Comparison of ENCODE assay signal across 1 cellular context in genomic region chr9:95507456-95508241, GRCh38.
TF ChIP-seq lines count a peak whose summit lies in the region.

No MANE protein-coding gene starts in this region.

TF ChIP-seq in HepG2, 621 proteins besides CTCF, POLR2A, EP300 and RAD21 (continued from another document and continues in another):
- TF ChIP-seq FOXK2 (IDR thresholded peaks at IDR 0.05) (no peak), ZMAT3 (CRISPR knock-in tag; conservative IDR thresholded peaks at IDR 0.05) (no peak), ETV5 (CRISPR knock-in tag; IDR thresholded peaks at IDR 0.05; ENCODE audit: borderline replicate concordance) (0 out of 2 replicates have a peak, but pooled peaks have one; percentile 34), ISX (CRISPR knock-in tag; conservative IDR thresholded peaks at IDR 0.05) (no peak), TEAD3 (CRISPR knock-in tag; optimal IDR thresholded peaks at IDR 0.05; ENCODE audit: borderline replicate concordance) (peak; percentile 63), SRY (CRISPR knock-in tag; IDR thresholded peaks at IDR 0.05) (0 out of 2 replicates have a peak, but pooled peaks have one; percentile 7), KDM6A (CRISPR knock-in tag; IDR thresholded peaks at IDR 0.05; ENCODE audit: low read depth) (no peak), TFDP2 (CRISPR knock-in tag; IDR thresholded peaks at IDR 0.05) (no peak), CSRNP2 (CRISPR knock-in tag; conservative IDR thresholded peaks at IDR 0.05; ENCODE audit: low read depth) (no peak), ZNF24 (IDR thresholded peaks at IDR 0.05) (no peak), SRSF9 (IDR thresholded peaks at IDR 0.05; ENCODE audit: borderline replicate concordance, insufficient read depth, low read depth, low read length, poor library complexity, severe bottlenecking) (no peak), HBP1 (CRISPR knock-in tag; IDR thresholded peaks at IDR 0.05; ENCODE audit: low read depth) (no peak), FOSL2 (CRISPR knock-in tag; IDR thresholded peaks at IDR 0.05) (no peak), MXD1 (CRISPR knock-in tag; IDR thresholded peaks at IDR 0.05) (0 out of 2 replicates have a peak, but pooled peaks have one; percentile 6), ZNF451 (CRISPR knock-in tag; IDR thresholded peaks at IDR 0.05) (peak; percentile 38; the same call in 1 of the 2 replicates), ZNF329 (CRISPR knock-in tag; IDR thresholded peaks at IDR 0.05; ENCODE audit: low read depth) (no peak), RERE (CRISPR knock-in tag; IDR thresholded peaks at IDR 0.05; ENCODE audit: low read depth) (no peak), ZNF749 (CRISPR knock-in tag; IDR thresholded peaks at IDR 0.05; ENCODE audit: borderline replicate concordance) (no peak), ZNF788 (CRISPR knock-in tag; IDR thresholded peaks at IDR 0.05; ENCODE audit: borderline replicate concordance) (peak; percentile 29; the same call in 1 of the 2 replicates), ISL2 (CRISPR knock-in tag; IDR thresholded peaks at IDR 0.05) (peak; percentile 21; the same call in 1 of the 2 replicates), ZNF232 (CRISPR knock-in tag; IDR thresholded peaks at IDR 0.05; ENCODE audit: borderline replicate concordance) (no peak), ZNF564 (CRISPR knock-in tag; IDR thresholded peaks at IDR 0.05) (no peak), TBP (CRISPR knock-in tag; IDR thresholded peaks at IDR 0.05) (no peak), POLR2AphosphoS5 (IDR thresholded peaks at IDR 0.05; ENCODE audit: low read depth, low read length) (peak; percentile 48), ATF7-NPFF (CRISPR knock-in tag; IDR thresholded peaks at IDR 0.05; ENCODE audit: low read depth) (no peak), HHEX (CRISPR knock-in tag; IDR thresholded peaks at IDR 0.05) (no peak), SALL1 (CRISPR knock-in tag; IDR thresholded peaks at IDR 0.05) (no peak), ELF3 (CRISPR knock-in tag; IDR thresholded peaks at IDR 0.05) (no peak), HOMEZ (CRISPR knock-in tag; IDR thresholded peaks at IDR 0.05; ENCODE audit: low read depth) (no peak), TAF15 (IDR thresholded peaks at IDR 0.05; ENCODE audit: low read depth, low read length, poor library complexity, severe bottlenecking) (no peak), TAF1 (CRISPR knock-in tag; IDR thresholded peaks at IDR 0.05) (peak; percentile 14; the same call in 1 of the 2 replicates), CHCHD3 (CRISPR knock-in tag; IDR thresholded peaks at IDR 0.05) (no peak), ZBTB3 (CRISPR knock-in tag; IDR thresholded peaks at IDR 0.05; ENCODE audit: borderline replicate concordance, low read depth) (no peak), ZNF83 (CRISPR knock-in tag; IDR thresholded peaks at IDR 0.05; ENCODE audit: borderline replicate concordance) (no peak), ZNF800 (CRISPR knock-in tag; IDR thresholded peaks at IDR 0.05) (0 out of 2 replicates have a peak, but pooled peaks have one; percentile 30), HDAC1 (CRISPR knock-in tag; IDR thresholded peaks at IDR 0.05) (peak; percentile 76), DZIP1 (CRISPR knock-in tag; IDR thresholded peaks at IDR 0.05) (no peak), DMAP1 (CRISPR knock-in tag; IDR thresholded peaks at IDR 0.05) (no peak), ZNF251 (CRISPR knock-in tag; IDR thresholded peaks at IDR 0.05) (no peak), ZNF496 (CRISPR knock-in tag; IDR thresholded peaks at IDR 0.05; ENCODE audit: insufficient replicate concordance) (no peak), CREB3 (CRISPR knock-in tag; IDR thresholded peaks at IDR 0.05) (no peak), POGZ (CRISPR knock-in tag; IDR thresholded peaks at IDR 0.05) (no peak)
